1 cellular context compared by ENCODE assay signal in genomic region chr1:43632135-43632670, GRCh38.
TF ChIP-seq lines count a peak whose summit lies in the region.

No MANE protein-coding gene starts in this region.

TF ChIP-seq in GM23338, 12 proteins besides CTCF, POLR2A, EP300 and RAD21 (continued from another document):
- TF ChIP-seq ZNF462 (CRISPR knock-in tag; IDR thresholded peaks at IDR 0.05) (no peak), REST (IDR thresholded peaks at IDR 0.05; ENCODE audit: unreplicated experiment) (peak; percentile 70)
